8 cellular contexts compared by ENCODE assay signal in genomic region chr9:22240619-22241018, GRCh38.
DNase-seq lines count a peak whose midpoint lies in the region; ATAC-seq, FAIRE-seq and TF ChIP-seq lines count a peak whose summit lies in the region.

No MANE protein-coding gene starts in this region.

- 9 to 15% methylated on average over 1 of the region's 1 CpG for WGBS in esophagus squamous epithelium, 2 donors

- H3K4me3 ChIP-seq in astrocyte (ENCODE audit: insufficient read depth, low read depth, low read length) (no peak overlapping the region), esophagus squamous epithelium (no peak overlapping the region)

- ATAC-seq in GM19324 (IDR thresholded peaks at IDR 0.05; ENCODE audit: low FRiP score, unreplicated experiment): peak; percentile 51
- peak; percentile 76 for ATAC-seq in HG03108 (IDR thresholded peaks at IDR 0.05; ENCODE audit: unreplicated experiment)

- peak overlapping the region; percentile 81 for H3K27ac Mint-ChIP-seq in astrocyte (ENCODE audit: unreplicated experiment)
- no peak overlapping the region for H3K27ac Mint-ChIP-seq in activated CD4-positive, alpha-beta memory T cell treated with anti-CD3 and anti-CD28 coated beads, Interleukin-2, amount 10 ng/mL, durations not matched to agents 7 days and 5 days

- peaks cover 48% of the 10 kb centered on the region for H3K4me1 ChIP-seq in astrocyte (ENCODE audit: insufficient read depth, low read length)
- peaks cover 0 to 26% (median 0%) of the 10 kb centered on the region in 3 donors for H3K4me1 ChIP-seq in esophagus squamous epithelium

- POLR2A ChIA-PET in activated CD4-positive, alpha-beta memory T cell treated with anti-CD3 and anti-CD28 coated beads, Interleukin-2, amount 10 ng/mL, durations not matched to agents 7 days and 5 days (lab: Charles Lee): no interaction called here

- H3K4me3 Mint-ChIP-seq in astrocyte (ENCODE audit: unreplicated experiment): peak overlapping the region; percentile 76
- no peak overlapping the region for H3K4me3 Mint-ChIP-seq in activated CD4-positive, alpha-beta memory T cell treated with anti-CD3 and anti-CD28 coated beads, Interleukin-2, amount 10 ng/mL, durations not matched to agents 7 days and 5 days

- no peaks in the 10 kb centered on the region for H3K27me3 ChIP-seq in astrocyte (ENCODE audit: insufficient read depth, low read length)
- H3K27me3 ChIP-seq in esophagus squamous epithelium: no peaks in the 10 kb centered on the region

- CTCF ChIA-PET in activated CD4-positive, alpha-beta memory T cell treated with anti-CD3 and anti-CD28 coated beads, Interleukin-2, amount 10 ng/mL, durations not matched to agents 7 days and 5 days (lab: Charles Lee): interaction anchor here (1.0 to 3.2 kb wide), 3 partner anchors 23 to 428 kb away, joined by 3 to 28 read pairs (median 9); no protein-coding TSS in a partner anchor

- H3K27ac ChIP-seq in astrocyte (ENCODE audit: low read depth, low read length) (peak overlapping the region; percentile 45), esophagus squamous epithelium (no peak overlapping the region)

- peak overlapping the region; percentile 81 for H3K4me2 ChIP-seq in astrocyte (ENCODE audit: low read length)

- peaks cover 65% of the 10 kb centered on the region for H3K4me1 Mint-ChIP-seq in astrocyte (ENCODE audit: low read depth, unreplicated experiment)
- peaks cover 28% of the 10 kb centered on the region for H3K4me1 Mint-ChIP-seq in activated CD4-positive, alpha-beta memory T cell treated with anti-CD3 and anti-CD28 coated beads, Interleukin-2, amount 10 ng/mL, durations not matched to agents 7 days and 5 days

- no peaks in the 10 kb centered on the region for H3K9me3 ChIP-seq in astrocyte (ENCODE audit: insufficient read depth, low read depth, low read length)
- H3K9me3 ChIP-seq in esophagus squamous epithelium: no peaks in the 10 kb centered on the region

- intact Hi-C loops in esophagus squamous epithelium (cut with DNase I): no loop called here

- peak overlapping the region; percentile 85 for H3K9ac ChIP-seq in astrocyte (ENCODE audit: low read length)

- TF ChIP-seq CTCF in astrocyte (IDR thresholded peaks at IDR 0.05; ENCODE audit: insufficient read depth, low read depth, low read length) (no peak), esophagus squamous epithelium (IDR thresholded peaks at IDR 0.05) (no peak)

- DNase-seq in AG08395 (ENCODE audit: low spot score) (peak; percentile 20), astrocyte (ENCODE audit: low read depth) (peak; percentile 68), SK-N-DZ (ENCODE audit: low spot score) (no peak), esophagus squamous epithelium (lab: John Stamatoyannopoulos, UW) (no peak), dedifferentiated amniotic fluid mesenchymal stem cell (ENCODE audit: extremely low spot score) (no peak)
- DNase-seq in activated CD4-positive, alpha-beta memory T cell treated with anti-CD3 and anti-CD28 coated beads, Interleukin-2, amount 10 ng/mL, durations not matched to agents 7 days and 5 days: no peak

- no peak for TF ChIP-seq POLR2A in esophagus squamous epithelium (IDR thresholded peaks at IDR 0.05)

- no peaks in the 10 kb centered on the region for H3K9me3 Mint-ChIP-seq in astrocyte (ENCODE audit: unreplicated experiment)
- H3K9me3 Mint-ChIP-seq in activated CD4-positive, alpha-beta memory T cell treated with anti-CD3 and anti-CD28 coated beads, Interleukin-2, amount 10 ng/mL, durations not matched to agents 7 days and 5 days: no peaks in the 10 kb centered on the region

- H3K36me3 Mint-ChIP-seq in astrocyte (ENCODE audit: low read depth, unreplicated experiment): no peaks in the 10 kb centered on the region
- no peaks in the 10 kb centered on the region for H3K36me3 Mint-ChIP-seq in activated CD4-positive, alpha-beta memory T cell treated with anti-CD3 and anti-CD28 coated beads, Interleukin-2, amount 10 ng/mL, durations not matched to agents 7 days and 5 days (ENCODE audit: low read depth)

- H3K36me3 ChIP-seq in astrocyte (ENCODE audit: insufficient read depth, low read length): no peaks in the 10 kb centered on the region
- H3K36me3 ChIP-seq in esophagus squamous epithelium: no peaks in the 10 kb centered on the region

- FAIRE-seq in astrocyte (lab: Jason Lieb, UNC): peak; percentile 47

- no peak overlapping the region for H2AFZ ChIP-seq in astrocyte (ENCODE audit: low read depth, low read length)

- no peaks in the 10 kb centered on the region for H4K20me1 ChIP-seq in astrocyte (ENCODE audit: insufficient read depth, low read length)

- peaks cover 9% of the 10 kb centered on the region for H3K79me2 ChIP-seq in astrocyte (ENCODE audit: insufficient read depth, low read length)

- H3K27me3 Mint-ChIP-seq in astrocyte (ENCODE audit: low read depth, unreplicated experiment): no peaks in the 10 kb centered on the region
- H3K27me3 Mint-ChIP-seq in activated CD4-positive, alpha-beta memory T cell treated with anti-CD3 and anti-CD28 coated beads, Interleukin-2, amount 10 ng/mL, durations not matched to agents 7 days and 5 days: peaks cover 37% of the 10 kb centered on the region

Comparison
In these comparisons a context has a peak if more than half of its experiments do, and no peak if none do; other contexts are left out.
1. DNase-seq: peak in AG08395 (single experiment) and astrocyte (single experiment); none in SK-N-DZ (single experiment), activated CD4-positive, alpha-beta memory T cell treated with anti-CD3 and anti-CD28 coated beads, Interleukin-2, amount 10 ng/mL, durations not matched to agents 7 days and 5 days (single experiment), esophagus squamous epithelium (single experiment) and dedifferentiated amniotic fluid mesenchymal stem cell (single experiment).